Comparison of ENCODE assay signal across 9 cellular contexts in the genomic region with DNA sequence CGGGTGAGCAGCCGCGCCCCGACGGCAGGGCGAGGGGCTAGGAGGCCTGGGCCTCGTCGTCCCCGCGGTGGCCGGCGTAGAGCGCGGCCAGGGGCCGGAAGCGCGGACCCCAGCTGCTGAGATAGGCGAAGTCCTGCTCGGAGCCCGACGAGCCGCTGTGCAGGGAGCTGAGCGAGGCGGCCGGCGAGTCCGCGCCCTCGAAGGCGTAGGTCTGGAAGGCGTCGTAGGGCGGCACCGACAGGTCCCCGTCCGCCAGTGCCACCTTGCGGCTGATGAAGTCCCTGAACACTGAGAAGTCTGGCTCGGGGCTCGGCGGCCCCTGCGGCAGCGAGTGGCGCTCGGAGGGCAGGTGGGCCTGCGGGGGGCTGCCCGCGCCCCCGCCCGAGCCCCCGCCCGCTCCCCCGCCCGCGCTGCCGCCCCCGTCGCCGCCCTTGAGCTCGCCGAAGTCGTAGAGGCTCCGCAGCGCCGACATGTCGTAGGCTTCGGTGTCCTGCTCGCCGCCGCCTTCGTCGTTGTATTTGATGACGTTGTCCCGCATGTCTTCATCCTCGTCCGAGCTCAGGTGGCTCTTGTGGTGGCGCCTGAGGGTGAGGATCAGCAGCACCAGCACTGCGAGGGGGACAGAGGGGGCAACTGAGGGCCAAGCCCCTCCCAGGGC. TPM values are rescaled to one million over a fixed set of nuclear protein-coding genes. Genes with fewer than 3 reads are reported as not detected.
DNase-seq lines count a peak whose midpoint lies in the region; ATAC-seq, FAIRE-seq and TF ChIP-seq lines count a peak whose summit lies in the region.
"Had no signal": no experiment of that assay in that cellular context is flagged by ENCODE, and none has a peak within 500 bp of the region (broad histone marks: within the 10 kb centered on the region; RNA-seq: fewer than 3 reads in every experiment).

No MANE protein-coding gene starts in this region.

- no peak overlapping the region for H3K4me3 Mint-ChIP-seq in osteocyte (ENCODE audit: unreplicated experiment)

- H3K4me1 Mint-ChIP-seq in osteocyte (ENCODE audit: unreplicated experiment) = peaks cover 2% of the 10 kb centered on the region

- TF ChIP-seq CTCF in foreskin fibroblast (IDR thresholded peaks at IDR 0.05; ENCODE audit: low read depth, low read length) (peak; percentile 42), osteocyte (IDR thresholded peaks at IDR 0.05) (peak; percentile 65), tibial artery (IDR thresholded peaks at IDR 0.05) (peak; percentile 43 to 50)

- H3K27ac ChIP-seq in tibial artery = no peak overlapping the region
- H3K27ac ChIP-seq: SK-N-MC had no signal

- peaks cover 4 to 85% of the 10 kb centered on the region in 2 donors for H3K27me3 ChIP-seq in tibial artery

- no peak for ATAC-seq in HG03432 (IDR thresholded peaks at IDR 0.05; ENCODE audit: unreplicated experiment)

- intact Hi-C loops in tibial artery (cut with DNase I; ENCODE audit: low total_unique reads) = loop anchor here (5.0 to 10.0 kb wide), 2 partner anchors 60 to 152 kb away; a partner anchor contains a TSS

- no peaks in the 10 kb centered on the region for H3K36me3 Mint-ChIP-seq in osteocyte (ENCODE audit: unreplicated experiment)

- H3K36me3 ChIP-seq in tibial artery = no peaks in the 10 kb centered on the region

- peaks cover 49% of the 10 kb centered on the region for H3K27me3 Mint-ChIP-seq in osteocyte (ENCODE audit: unreplicated experiment)

- H3K4me3 ChIP-seq in foreskin fibroblast (ENCODE audit: low read depth in 1 of 2, low read length in 2 of 2) = no peak overlapping the region
- H3K4me3 ChIP-seq in tibial artery = no peak overlapping the region
- H3K4me3 ChIP-seq: SK-N-MC had no signal

- no peaks in the 10 kb centered on the region for H3K9me3 ChIP-seq in tibial artery

- H3K9me3 Mint-ChIP-seq in osteocyte (ENCODE audit: unreplicated experiment) = no peaks in the 10 kb centered on the region

- H3K27ac Mint-ChIP-seq in osteocyte (ENCODE audit: unreplicated experiment) = no peak overlapping the region

- FAIRE-seq in GM12891 (lab: Jason Lieb, UNC) = peak; percentile 75

- TF ChIP-seq POLR2A in GM12891 (IDR thresholded peaks at IDR 0.05; ENCODE audit: low read depth, low read length) = no peak

- H3K4me1 ChIP-seq in tibial artery = peaks cover 0 to 7% (median 2%) of the 10 kb centered on the region in 4 donors

- peak; percentile 89 for DNase-seq in GM12891 (ENCODE audit: insufficient read length, low spot score)
- DNase-seq in NOMO-1 treated with dmso at 0.1 percent for 144 hours (lab: John Stamatoyannopoulos, UW; ENCODE audit: unreplicated experiment) = peak; percentile 55
- DNase-seq in activated T-helper 1 cell treated with Interleukin-2 at 50 U/mL for 16 hours (ENCODE audit: low read depth) = peak; percentile 50
- DNase-seq in foreskin fibroblast = peak; percentile 34 to 82
- no peak for DNase-seq in osteocyte (ENCODE audit: extremely low spot score, unreplicated experiment)
- DNase-seq in tibial artery = peak in 1 of 2 donors; percentile 45
- DNase-seq in Kasumi-1 (lab: John Stamatoyannopoulos, UW) = no peak

TF ChIP-seq in GM12891, 5 proteins besides CTCF, POLR2A, EP300 and RAD21:
- TF ChIP-seq POLR2AphosphoS5 (IDR thresholded peaks at IDR 0.05; ENCODE audit: low read depth, low read length) (no peak), TAF1 (IDR thresholded peaks at IDR 0.05; ENCODE audit: low read depth, low read length) (no peak), PAX5 (IDR thresholded peaks at IDR 0.05; ENCODE audit: insufficient read depth, low read length, severe bottlenecking) (no peak), SPI1 (IDR thresholded peaks at IDR 0.05; ENCODE audit: low read depth, low read length) (no peak), POU2F2 (IDR thresholded peaks at IDR 0.05; ENCODE audit: low read depth, low read length) (no peak)

RNA-seq across cellular contexts. Expression of a gene that starts 56.5 kb away (rescaled TPM):
- polyA plus RNA-seq in GM12891 (2012; ENCODE audit: low read depth, missing spikeins) = 130 TPM
- 1.6 and 2.2 TPM in 2 replicates for total RNA-seq in osteocyte

Comparison
In these comparisons a context has a peak if more than half of its experiments do, and no peak if none do; other contexts are left out.
1. DNase-seq: peak in GM12891 (single experiment), NOMO-1 treated with dmso at 0.1 percent for 144 hours (single experiment), activated T-helper 1 cell treated with Interleukin-2 at 50 U/mL for 16 hours (single experiment) and foreskin fibroblast (2 of 2); none in osteocyte (single experiment) and Kasumi-1 (0 of 2).
2. Peak in every context shown above with its lines, with median percentiles within 50 percentile points of each other: CTCF ChIP-seq.